In the genomic region with DNA sequence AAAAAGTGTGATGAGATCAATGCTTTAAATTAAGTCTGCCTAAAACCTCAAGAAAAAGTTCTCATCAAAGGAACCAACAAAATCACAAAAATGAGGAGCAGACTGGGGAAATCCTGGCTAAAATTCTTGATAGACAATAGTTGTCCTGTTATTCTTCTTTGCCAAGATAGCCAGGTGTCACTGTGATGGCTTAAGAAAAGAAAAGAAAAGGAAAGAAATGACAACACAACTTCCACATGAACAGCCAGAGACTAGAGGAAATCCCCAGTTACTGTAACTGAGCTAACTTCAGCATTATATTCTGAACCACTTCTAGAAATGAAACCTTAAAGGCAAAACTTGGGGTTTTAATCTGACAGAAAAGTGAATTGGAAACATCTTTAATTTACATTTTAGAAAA, we compare ENCODE assay signal across 15 cellular contexts.
A peak's percentile ranks its signal among the peaks of the same experiment; 100 is the strongest.
DNase-seq lines count a peak whose midpoint lies in the region; ATAC-seq, FAIRE-seq and TF ChIP-seq lines count a peak whose summit lies in the region.
"Had no signal": no experiment of that assay in that cellular context is flagged by ENCODE, and none has a peak within 500 bp of the region (broad histone marks: within the 10 kb centered on the region; RNA-seq: fewer than 3 reads in every experiment).

No MANE protein-coding gene starts in this region.

- DNase-seq in GM12878 (ENCODE audit: low read depth, low spot score) (peak; percentile 65), NCI-H1436 treated with DMSO at 0.1 percent for 48 hours (lab: John Stamatoyannopoulos, UW) (no peak), WERI-Rb-1 (no peak), cortex of kidney (lab: John Stamatoyannopoulos, UW) (no peak)
- DNase-seq in stimulated activated CD4-positive, alpha-beta T cell treated with anti-CD3 and anti-CD28 coated beads, Interleukin-2, amount 100 ng/mL, for 48 hours: no peak
- DNase-seq: activated T-cell treated with anti-CD3 and anti-CD28 coated beads, Interleukin-2, amount 50 U/mL, for 1 hour; aorta; CD4-positive, CD25-positive, alpha-beta regulatory T cell; effector CD4-positive, alpha-beta T cell; head of caudate nucleus; NCI-H446; occipital lobe had no signal

- H2AFZ ChIP-seq in GM12878 (ENCODE audit: control insufficient read depth, low read depth, low read length): no peak overlapping the region

- H3K9me3 ChIP-seq in GM12878 (replicated peaks; ENCODE audit: control insufficient read depth, insufficient read depth, low read length) (no peaks in the 10 kb centered on the region; the same call in 2 of the 3 replicates), WERI-Rb-1 (ENCODE audit: severe bottlenecking) (no peaks in the 10 kb centered on the region)

- no peaks in the 10 kb centered on the region for H3K79me2 ChIP-seq in GM12878 (ENCODE audit: control insufficient read depth, insufficient read depth, low read length)

- TF ChIP-seq CTCF in GM12878 (IDR thresholded peaks at IDR 0.05 in 2 of 3, conservative IDR thresholded peaks at IDR 0.05 in 1 of 3; ENCODE audit: control insufficient read depth in 2 of 3, extremely low read depth in 1 of 3, insufficient read depth in 1 of 3, low read depth in 3 of 3, low read length in 3 of 3) (no peak), WERI-Rb-1 (IDR thresholded peaks at IDR 0.05; ENCODE audit: low read depth, low read length) (no peak)

- H3K4me2 ChIP-seq in GM12878 (ENCODE audit: control insufficient read depth, insufficient read depth): peak overlapping the region; percentile 72

- H3K36me3 ChIP-seq in GM12878 (ENCODE audit: control insufficient read depth in 2 of 2, insufficient read depth in 2 of 2, low read length in 1 of 2) (no peaks in the 10 kb centered on the region), WERI-Rb-1 (no peaks in the 10 kb centered on the region)

- in situ Hi-C loops in GM12878 (cut with MboI): no loop called here

- POLR2A ChIA-PET in GM12878 (lab: Charles Lee): interaction anchor here (0.8 to 1.2 kb wide), 2 partner anchors 22 to 42 kb away, joined by 3 read pairs; no protein-coding TSS in a partner anchor

- ATAC-seq in GM18858 (IDR thresholded peaks at IDR 0.05; ENCODE audit: unreplicated experiment) (peak; percentile 71), GM21515 (IDR thresholded peaks at IDR 0.05; ENCODE audit: unreplicated experiment) (peak; percentile 59), HG03066 (IDR thresholded peaks at IDR 0.05; ENCODE audit: low read depth, unreplicated experiment) (peak; percentile 51), GM12878 (peak; percentile 75)

- TF ChIP-seq POLR2A in GM12878 (IDR thresholded peaks at IDR 0.05; ENCODE audit: low read depth, low read length): no peak

- H3K27me3 ChIP-seq in GM12878 (replicated peaks in 1 of 2; ENCODE audit: control insufficient read depth in 2 of 2, insufficient read depth in 2 of 2, low read length in 1 of 2) (no peaks in the 10 kb centered on the region), WERI-Rb-1 (ENCODE audit: insufficient read depth, low read depth, severe bottlenecking) (no peaks in the 10 kb centered on the region)

- CTCF ChIA-PET in GM12878 (lab: Yijun Ruan, JAX): interaction anchor here (0.6 to 1.8 kb wide), 5 partner anchors 25 to 235 kb away, joined by 3 to 5 read pairs (median 3); no protein-coding TSS in a partner anchor

- H3K27ac ChIP-seq in GM12878 (ENCODE audit: control insufficient read depth, insufficient read depth): peak overlapping the region; percentile 96
- no peak overlapping the region for H3K27ac ChIP-seq in WERI-Rb-1

- H3K4me3 ChIP-seq in GM12878 (peak overlapping the region; percentile 27; the same call in 1 of the 2 replicates), WERI-Rb-1 (ENCODE audit: low read depth, low read length) (no peak overlapping the region)

- intact Hi-C loops in GM12878 (cut with micrococcal nuclease; ENCODE audit: unreplicated experiment): loop anchor here (5.0 kb wide), 2 partner anchors 132 to 213 kb away; no protein-coding TSS in a partner anchor

- BruUV-seq in GM12878 (replicated peaks; lab: Mats Ljungman, UMichigan): no TSS peak

- FAIRE-seq in GM12878 (lab: Jason Lieb, UNC): peak; percentile 88

- H4K20me1 ChIP-seq in GM12878 (ENCODE audit: control insufficient read depth, insufficient read depth): no peaks in the 10 kb centered on the region

- peak; percentile 43 to 60; a peak in 2 of 4 replicates for TF ChIP-seq EP300 in GM12878 (IDR thresholded peaks at IDR 0.05; ENCODE audit: borderline replicate concordance in 1 of 2, control insufficient read depth in 1 of 2, low read depth in 2 of 2, low read length in 2 of 2)

- peaks cover 44% of the 10 kb centered on the region for H3K4me1 ChIP-seq in GM12878 (ENCODE audit: control insufficient read depth, insufficient read depth, low read length)

- SMC1A ChIA-PET in GM12878 (lab: Charles Lee; ENCODE audit: uncharacterized antibody, unreplicated experiment): interaction anchor here (0.6 to 1.5 kb wide), 9 partner anchors 8 to 332 kb away, joined by 3 to 6 read pairs (median 3); no protein-coding TSS in a partner anchor

- H3K9ac ChIP-seq in GM12878 (ENCODE audit: control insufficient read depth, insufficient read depth, low read length): 0 out of 2 replicates have a peak overlapping the region, but pooled peaks have one; percentile 15

- RAD21 ChIA-PET in GM12878 (lab: Charles Lee; ENCODE audit: unreplicated experiment): interaction anchor here (0.7 to 1.2 kb wide), 5 partner anchors 27 to 134 kb away, joined by 3 to 4 read pairs (median 3); no protein-coding TSS in a partner anchor

- TF ChIP-seq RAD21 in GM12878 (IDR thresholded peaks at IDR 0.05; ENCODE audit: insufficient read depth, low read depth, low read length): no peak

TF ChIP-seq in GM12878, 131 proteins besides CTCF, POLR2A, EP300 and RAD21 (continues in another document):
- TF ChIP-seq EZH2 (IDR thresholded peaks at IDR 0.05; ENCODE audit: borderline replicate concordance, control insufficient read depth, low read depth, low read length): no peak
- TF ChIP-seq IKZF1 (conservative IDR thresholded peaks at IDR 0.05): peak; percentile 72
- TF ChIP-seq CEBPB (IDR thresholded peaks at IDR 0.05; ENCODE audit: borderline replicate concordance in 1 of 2, low read depth in 2 of 2, low read length in 2 of 2): no peak
- TF ChIP-seq, protein P1, sequence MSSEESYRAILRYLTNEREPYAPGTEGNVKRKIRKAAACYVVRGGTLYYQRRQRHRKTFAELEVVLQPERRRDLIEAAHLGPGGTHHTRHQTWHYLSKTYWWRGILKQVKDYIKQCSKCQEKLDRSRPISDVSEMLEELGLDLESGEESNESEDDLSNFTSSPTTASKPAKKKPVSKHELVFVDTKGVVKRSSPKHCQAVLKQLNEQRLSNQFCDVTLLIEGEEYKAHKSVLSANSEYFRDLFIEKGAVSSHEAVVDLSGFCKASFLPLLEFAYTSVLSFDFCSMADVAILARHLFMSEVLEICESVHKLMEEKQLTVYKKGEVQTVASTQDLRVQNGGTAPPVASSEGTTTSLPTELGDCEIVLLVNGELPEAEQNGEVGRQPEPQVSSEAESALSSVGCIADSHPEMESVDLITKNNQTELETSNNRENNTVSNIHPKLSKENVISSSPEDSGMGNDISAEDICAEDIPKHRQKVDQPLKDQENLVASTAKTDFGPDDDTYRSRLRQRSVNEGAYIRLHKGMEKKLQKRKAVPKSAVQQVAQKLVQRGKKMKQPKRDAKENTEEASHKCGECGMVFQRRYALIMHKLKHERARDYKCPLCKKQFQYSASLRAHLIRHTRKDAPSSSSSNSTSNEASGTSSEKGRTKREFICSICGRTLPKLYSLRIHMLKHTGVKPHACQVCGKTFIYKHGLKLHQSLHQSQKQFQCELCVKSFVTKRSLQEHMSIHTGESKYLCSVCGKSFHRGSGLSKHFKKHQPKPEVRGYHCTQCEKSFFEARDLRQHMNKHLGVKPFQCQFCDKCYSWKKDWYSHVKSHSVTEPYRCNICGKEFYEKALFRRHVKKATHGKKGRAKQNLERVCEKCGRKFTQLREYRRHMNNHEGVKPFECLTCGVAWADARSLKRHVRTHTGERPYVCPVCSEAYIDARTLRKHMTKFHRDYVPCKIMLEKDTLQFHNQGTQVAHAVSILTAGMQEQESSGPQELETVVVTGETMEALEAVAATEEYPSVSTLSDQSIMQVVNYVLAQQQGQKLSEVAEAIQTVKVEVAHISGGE (CRISPR knock-in tag; IDR thresholded peaks at IDR 0.05): no peak
- no peak for TF ChIP-seq CBX3 (IDR thresholded peaks at IDR 0.05; ENCODE audit: borderline replicate concordance, low read depth)
- TF ChIP-seq SPI1 (IDR thresholded peaks at IDR 0.05; ENCODE audit: borderline replicate concordance, insufficient read depth, low read depth, low read length): no peak
- no peak for TF ChIP-seq SREBF1 (IDR thresholded peaks at IDR 0.05; ENCODE audit: low read length)
- TF ChIP-seq SKIL (IDR thresholded peaks at IDR 0.05; ENCODE audit: low read depth, poor library complexity, severe bottlenecking): peak; percentile 45
- peak; percentile 75; the same call in 1 of the 2 replicates for TF ChIP-seq ATF2 (IDR thresholded peaks at IDR 0.05; ENCODE audit: low read length)
- TF ChIP-seq EGR1 (IDR thresholded peaks at IDR 0.05; ENCODE audit: borderline replicate concordance in 1 of 2, low read depth in 2 of 2, low read length in 2 of 2): no peak
